In genomic region chr2:43013821-43014345, GRCh38 we compare ENCODE assay signal across 25 cellular contexts.
DNase-seq lines count a peak whose midpoint lies in the region; ATAC-seq and TF ChIP-seq lines count a peak whose summit lies in the region.
"Had no signal": no experiment of that assay in that cellular context is flagged by ENCODE, and none has a peak within 500 bp of the region (broad histone marks: within the 10 kb centered on the region; RNA-seq: fewer than 3 reads in every experiment).

No MANE protein-coding gene starts in this region.

- dilution Hi-C loops in mammary epithelial cell (cut with HindIII; ENCODE audit: low sequenced_read_pairs), result no loop called here

- H2BK12ac ChIP-seq in neuronal stem cell (ENCODE audit: low read length), result no peak overlapping the region

- H2BK5ac ChIP-seq in neuronal stem cell (ENCODE audit: low read length), result no peak overlapping the region

- no peak overlapping the region for H4K8ac ChIP-seq in neuronal stem cell (ENCODE audit: low read depth, low read length)

- H3K36me3 Mint-ChIP-seq in MCF 10A (ENCODE audit: insufficient read depth, unreplicated experiment), result peaks cover 18% of the 10 kb centered on the region
- no peaks in the 10 kb centered on the region for H3K36me3 Mint-ChIP-seq in stimulated activated effector memory CD8-positive, alpha-beta T cell treated with anti-CD3 and anti-CD28 coated beads, Interleukin-12 subunit alpha, Interleukin-12 subunit beta, amount 100 ng/mL, for 72 hours
- H3K36me3 Mint-ChIP-seq: activated CD8-positive, alpha-beta memory T cell treated with anti-CD3 and anti-CD28 coated beads, Interleukin-2, amount 10 ng/mL, durations not matched to agents 7 days and 5 days; activated naive CD4-positive, alpha-beta T cell treated with anti-CD3 and anti-CD28 coated beads, Interleukin-2, amount 50 U/mL, for 72 hours had no signal

- no peak overlapping the region for H4K91ac ChIP-seq in neuronal stem cell (ENCODE audit: low read depth, low read length, poor library complexity)

- no peaks in the 10 kb centered on the region for H3K79me2 ChIP-seq in mammary epithelial cell (ENCODE audit: insufficient read depth, low read length)
- no peaks in the 10 kb centered on the region for H3K79me2 ChIP-seq in hepatocyte

- no peak for ATAC-seq in stimulated activated effector memory CD8-positive, alpha-beta T cell treated with anti-CD3 and anti-CD28 coated beads, Interleukin-12 subunit alpha, Interleukin-12 subunit beta, amount 100 ng/mL, for 72 hours
- ATAC-seq: activated CD8-positive, alpha-beta memory T cell treated with anti-CD3 and anti-CD28 coated beads, Interleukin-2, amount 10 ng/mL, durations not matched to agents 7 days and 5 days; activated naive CD4-positive, alpha-beta T cell treated with anti-CD3 and anti-CD28 coated beads, Interleukin-2, amount 50 U/mL, for 72 hours; lower lobe of right lung; stimulated activated naive CD8-positive, alpha-beta T cell treated with anti-CD3 and anti-CD28 coated beads, Interleukin-15, amount 100 ng/mL, for 72 hours had no signal

- H2AFZ ChIP-seq in mammary epithelial cell (ENCODE audit: low read depth, low read length) (peak overlapping the region; percentile 19), hepatocyte (no peak overlapping the region), neuronal stem cell (ENCODE audit: low read length) (no peak overlapping the region)

- H3K9me3 ChIP-seq in mammary epithelial cell (replicated peaks; ENCODE audit: insufficient read depth, low read length) (no peaks in the 10 kb centered on the region), NT2/D1 (ENCODE audit: insufficient read depth, low read length) (no peaks in the 10 kb centered on the region), hepatocyte (ENCODE audit: low read depth) (no peaks in the 10 kb centered on the region), transverse colon (no peaks in the 10 kb centered on the region), neuronal stem cell (replicated peaks in 1 of 2; ENCODE audit: control insufficient read depth in 2 of 2, insufficient read depth in 1 of 2, low read depth in 1 of 2, low read length in 2 of 2) (no peaks in the 10 kb centered on the region)
- H3K9me3 ChIP-seq: BLaER1, lower lobe of right lung, tibial nerve had no signal

- H3K4ac ChIP-seq in neuronal stem cell (ENCODE audit: low read length), result no peak overlapping the region

- no peak overlapping the region for H2AK5ac ChIP-seq in neuronal stem cell (ENCODE audit: low read depth, low read length)

- no peak for TF ChIP-seq POLR2A in transverse colon (IDR thresholded peaks at IDR 0.05)

- H3K18ac ChIP-seq in neuronal stem cell (ENCODE audit: low read length), result no peak overlapping the region

- 70% methylated on average over 4 of the region's 4 CpGs for WGBS in mammary epithelial cell (ENCODE audit: low coverage, missing lambda C conversion rate)
- WGBS in hepatocyte (ENCODE audit: low lambda C conversion rate, missing lambda C conversion rate), result 69% methylated on average over 4 of the region's 4 CpGs
- whole genome bisulfite sequencing in transverse colon (ENCODE audit: low coverage in 1 of 2), 2 donors, result 76% methylated on average over 4 of the region's 4 CpGs
- no CpG with 5 or more reads among the region's 4 CpGs for WGBS in neuronal stem cell (ENCODE audit: extremely low coverage in 2 of 2, insufficient read length in 2 of 2, insufficient replicate concordance in 1 of 2), 2 donors

- H3K9ac ChIP-seq in mammary epithelial cell (ENCODE audit: insufficient read depth, low read length) (no peak overlapping the region), NT2/D1 (ENCODE audit: insufficient read length, low read depth) (no peak overlapping the region), neuronal stem cell (ENCODE audit: low read depth, low read length, poor library complexity) (no peak overlapping the region)
- H3K9ac ChIP-seq: BLaER1 had no signal

- H3K27me3 Mint-ChIP-seq in MCF 10A (ENCODE audit: insufficient read depth, unreplicated experiment), result no peaks in the 10 kb centered on the region
- H3K27me3 Mint-ChIP-seq: activated CD8-positive, alpha-beta memory T cell treated with anti-CD3 and anti-CD28 coated beads, Interleukin-2, amount 10 ng/mL, durations not matched to agents 7 days and 5 days; stimulated activated naive CD8-positive, alpha-beta T cell treated with anti-CD3 and anti-CD28 coated beads, Interleukin-15, amount 100 ng/mL, for 72 hours had no signal

- H3K27ac Mint-ChIP-seq in MCF 10A (ENCODE audit: low read depth, unreplicated experiment), result no peak overlapping the region
- H3K27ac Mint-ChIP-seq in stimulated activated effector memory CD8-positive, alpha-beta T cell treated with anti-CD3 and anti-CD28 coated beads, Interleukin-12 subunit alpha, Interleukin-12 subunit beta, amount 100 ng/mL, for 72 hours, result no peak overlapping the region
- H3K27ac Mint-ChIP-seq: activated CD8-positive, alpha-beta memory T cell treated with anti-CD3 and anti-CD28 coated beads, Interleukin-2, amount 10 ng/mL, durations not matched to agents 7 days and 5 days; activated naive CD4-positive, alpha-beta T cell treated with anti-CD3 and anti-CD28 coated beads, Interleukin-2, amount 50 U/mL, for 72 hours; stimulated activated naive CD8-positive, alpha-beta T cell treated with anti-CD3 and anti-CD28 coated beads, Interleukin-15, amount 100 ng/mL, for 72 hours had no signal

- in situ Hi-C loops in mammary epithelial cell (cut with MboI; ENCODE audit: low sequenced_read_pairs in 2 of 2), result no loop called here
- in situ Hi-C loops in transverse colon (cut with MboI; ENCODE audit: low pct_ligation_motif_present in 1 of 4, low pct_unique_long_range_greater_than_20kb in 1 of 4, low sequenced_read_pairs in 3 of 4), result no loop called here

- H3K4me1 ChIP-seq in mammary epithelial cell (ENCODE audit: insufficient read depth, low read length) (peaks cover 36% of the 10 kb centered on the region), NT2/D1 (ENCODE audit: insufficient read depth, insufficient read length) (no peaks in the 10 kb centered on the region), hepatocyte (ENCODE audit: insufficient read depth) (peaks cover 15% of the 10 kb centered on the region), transverse colon (peaks cover 3 to 19% (median 13%) of the 10 kb centered on the region in 4 donors), neuronal stem cell (ENCODE audit: control insufficient read depth in 2 of 2, insufficient read depth in 1 of 2, low read depth in 1 of 2, low read length in 2 of 2) (peaks cover 9 to 14% of the 10 kb centered on the region in 2 donors)

- no peak overlapping the region for H3K4me3 ChIP-seq in mammary epithelial cell (replicated peaks in 1 of 3; ENCODE audit: insufficient read depth in 1 of 3, low read depth in 2 of 3, low read length in 3 of 3)
- H3K4me3 ChIP-seq in NT2/D1 (ENCODE audit: insufficient read length, low read depth), result no peak overlapping the region
- H3K4me3 ChIP-seq in hepatocyte, result no peak overlapping the region
- no peak overlapping the region for H3K4me3 ChIP-seq in transverse colon
- H3K4me3 ChIP-seq in neuronal stem cell (ENCODE audit: low read length in 2 of 2), result no peak overlapping the region
- H3K4me3 ChIP-seq: BLaER1, dorsolateral prefrontal cortex, lower lobe of right lung, tibial nerve had no signal

- no peaks in the 10 kb centered on the region for H3K79me1 ChIP-seq in neuronal stem cell (ENCODE audit: low read depth, low read length)

- intact Hi-C loops in mammary epithelial cell (cut with micrococcal nuclease), result no loop called here
- intact Hi-C loops in MCF 10A (cut with micrococcal nuclease), result no loop called here
- intact Hi-C loops in transverse colon (cut with DNase I; ENCODE audit: low total_unique reads), result no loop called here

- TF ChIP-seq CTCF in mammary epithelial cell (conservative IDR thresholded peaks at IDR 0.05 in 1 of 2, IDR thresholded peaks at IDR 0.05 in 1 of 2; ENCODE audit: extremely low read depth in 1 of 2, insufficient read depth in 1 of 2, low read depth in 1 of 2, low read length in 2 of 2) (no peak), MCF 10A (IDR thresholded peaks at IDR 0.05; ENCODE audit: unreplicated experiment) (no peak), hepatocyte (IDR thresholded peaks at IDR 0.05; ENCODE audit: poor library complexity) (no peak), transverse colon (IDR thresholded peaks at IDR 0.05) (no peak)

- no peak overlapping the region for H3K4me3 Mint-ChIP-seq in MCF 10A (ENCODE audit: unreplicated experiment)
- no peak overlapping the region for H3K4me3 Mint-ChIP-seq in stimulated activated effector memory CD8-positive, alpha-beta T cell treated with anti-CD3 and anti-CD28 coated beads, Interleukin-12 subunit alpha, Interleukin-12 subunit beta, amount 100 ng/mL, for 72 hours
- H3K4me3 Mint-ChIP-seq: activated CD8-positive, alpha-beta memory T cell treated with anti-CD3 and anti-CD28 coated beads, Interleukin-2, amount 10 ng/mL, durations not matched to agents 7 days and 5 days; stimulated activated naive CD8-positive, alpha-beta T cell treated with anti-CD3 and anti-CD28 coated beads, Interleukin-15, amount 100 ng/mL, for 72 hours had no signal

- H4K20me1 ChIP-seq in mammary epithelial cell (ENCODE audit: insufficient read depth, low read length), result no peaks in the 10 kb centered on the region
- H4K20me1 ChIP-seq in hepatocyte (ENCODE audit: insufficient read depth, poor library complexity, severe bottlenecking), result no peaks in the 10 kb centered on the region
- H4K20me1 ChIP-seq: BLaER1 had no signal

- no peak overlapping the region for H3K27ac ChIP-seq in mammary epithelial cell (ENCODE audit: insufficient read depth, low read depth, low read length)
- H3K27ac ChIP-seq in hepatocyte, result peak overlapping the region; percentile 42
- H3K27ac ChIP-seq in transverse colon, result peak overlapping the region in 1 of 4 donors; percentile 45
- H3K27ac ChIP-seq in neuronal stem cell (replicated peaks; ENCODE audit: low read length), result no peak overlapping the region
- H3K27ac ChIP-seq: BLaER1, dorsolateral prefrontal cortex, epithelial cell of prostate, lower lobe of right lung, tibial nerve had no signal

- peaks cover 2% of the 10 kb centered on the region for H3K9me2 ChIP-seq in hepatocyte (replicated peaks; ENCODE audit: insufficient read depth)

- TF ChIP-seq EP300 in transverse colon (IDR thresholded peaks at IDR 0.05; ENCODE audit: low read depth), result peak; percentile 16

- H3K4me1 Mint-ChIP-seq in MCF 10A (ENCODE audit: insufficient read depth, unreplicated experiment), result peaks cover 44% of the 10 kb centered on the region
- H3K4me1 Mint-ChIP-seq in stimulated activated effector memory CD8-positive, alpha-beta T cell treated with anti-CD3 and anti-CD28 coated beads, Interleukin-12 subunit alpha, Interleukin-12 subunit beta, amount 100 ng/mL, for 72 hours, result no peaks in the 10 kb centered on the region

- H3K4me2 ChIP-seq in mammary epithelial cell (ENCODE audit: insufficient read depth, low read depth, low read length), result no peak overlapping the region
- no peak overlapping the region for H3K4me2 ChIP-seq in hepatocyte
- no peak overlapping the region for H3K4me2 ChIP-seq in neuronal stem cell (ENCODE audit: insufficient read depth, low read length, poor library complexity, severe bottlenecking)
- H3K4me2 ChIP-seq: BLaER1 had no signal

- DNase-seq in mammary epithelial cell (no peak), MCF 10A (ENCODE audit: unreplicated experiment) (no peak), NT2/D1 (ENCODE audit: low read depth, low spot score) (peak; percentile 55), hepatocyte (ENCODE audit: low spot score) (no peak), transverse colon (peak; percentile 46), Ammon's horn (ENCODE audit: low spot score) (no peak), neuronal stem cell (ENCODE audit: low spot score) (no peak)
- no peak for DNase-seq in stimulated activated effector memory CD8-positive, alpha-beta T cell treated with anti-CD3 and anti-CD28 coated beads, Interleukin-12 subunit alpha, Interleukin-12 subunit beta, amount 100 ng/mL, for 72 hours (ENCODE audit: low spot score in 2 of 2)
- DNase-seq: activated CD4-positive, alpha-beta T cell treated with anti-CD3 and anti-CD28 coated beads for 48 hours; activated CD8-positive, alpha-beta memory T cell treated with anti-CD3 and anti-CD28 coated beads, Interleukin-2, amount 10 ng/mL, durations not matched to agents 7 days and 5 days; aorta; caudate nucleus; islet precursor cell; lower lobe of right lung; NCI-H1694; NCI-H526 treated with DMSO at 0.1 percent for 48 hours; OCI-M1; Right ventricle myocardium superior; stimulated activated CD4-positive, alpha-beta T cell treated with anti-CD3 and anti-CD28 coated beads, Interleukin-4, amount 100 ng/mL, for 1 hour; stimulated activated naive CD8-positive, alpha-beta T cell treated with anti-CD3 and anti-CD28 coated beads, Interleukin-15, amount 100 ng/mL, for 72 hours had no signal

- H3K36me3 ChIP-seq in mammary epithelial cell (ENCODE audit: insufficient read depth, low read length), result no peaks in the 10 kb centered on the region
- no peaks in the 10 kb centered on the region for H3K36me3 ChIP-seq in NT2/D1 (ENCODE audit: insufficient read depth, insufficient read length, low read length)
- H3K36me3 ChIP-seq in hepatocyte (replicated peaks; ENCODE audit: insufficient read depth, low read depth), result no peaks in the 10 kb centered on the region
- H3K36me3 ChIP-seq in transverse colon, result no peaks in the 10 kb centered on the region
- no peaks in the 10 kb centered on the region for H3K36me3 ChIP-seq in neuronal stem cell (replicated peaks in 1 of 2; ENCODE audit: control insufficient read depth in 2 of 2, insufficient read depth in 2 of 2, low read length in 2 of 2)
- H3K36me3 ChIP-seq: BLaER1, lower lobe of right lung, tibial nerve had no signal

- H2BK120ac ChIP-seq in neuronal stem cell (ENCODE audit: low read depth, low read length), result no peak overlapping the region

- no peaks in the 10 kb centered on the region for H3K9me3 Mint-ChIP-seq in MCF 10A (ENCODE audit: unreplicated experiment)
- no peaks in the 10 kb centered on the region for H3K9me3 Mint-ChIP-seq in stimulated activated effector memory CD8-positive, alpha-beta T cell treated with anti-CD3 and anti-CD28 coated beads, Interleukin-12 subunit alpha, Interleukin-12 subunit beta, amount 100 ng/mL, for 72 hours

- H2BK15ac ChIP-seq in neuronal stem cell (ENCODE audit: low read length), result no peak overlapping the region

- H3K14ac ChIP-seq in neuronal stem cell (ENCODE audit: low read length), result no peak overlapping the region

- POLR2A ChIA-PET in MCF 10A (lab: Yijun Ruan, JAX), result interaction anchor here (0.5 kb wide), 1 partner anchor 144 kb away, joined by 3 read pairs; no protein-coding TSS in a partner anchor

- CTCF ChIA-PET in mammary epithelial cell (lab: Charles Lee; ENCODE audit: low non-redundant PET) (no interaction called here), MCF 10A (lab: Yijun Ruan, JAX) (interaction anchor here (0.7 to 1.2 kb wide), 4 partner anchors 10 to 208 kb away, joined by 3 to 5 read pairs (median 4); no protein-coding TSS in a partner anchor)

- no TSS peak for BruUV-seq in mammary epithelial cell (replicated peaks; lab: Mats Ljungman, UMichigan)
- no TSS peak for BruUV-seq in MCF 10A (replicated peaks; lab: Mats Ljungman, UMichigan)

- no peaks in the 10 kb centered on the region for H3K27me3 ChIP-seq in mammary epithelial cell (ENCODE audit: insufficient read depth, low read length)
- no peaks in the 10 kb centered on the region for H3K27me3 ChIP-seq in NT2/D1 (ENCODE audit: insufficient read depth, insufficient read length)
- no peaks in the 10 kb centered on the region for H3K27me3 ChIP-seq in hepatocyte
- no peaks in the 10 kb centered on the region for H3K27me3 ChIP-seq in transverse colon
- no peaks in the 10 kb centered on the region for H3K27me3 ChIP-seq in neuronal stem cell (ENCODE audit: control insufficient read depth in 3 of 3, insufficient read depth in 3 of 3, low read depth in 1 of 3, low read length in 3 of 3)
- H3K27me3 ChIP-seq: BLaER1, dorsolateral prefrontal cortex, tibial nerve had no signal

- H3K23ac ChIP-seq in neuronal stem cell (ENCODE audit: low read depth, low read length, poor library complexity), result no peak overlapping the region

Comparison
In these comparisons a context has a peak if more than half of its experiments do, and no peak if none do; other contexts are left out.
1. DNase-seq: peak in NT2/D1 (single experiment) and transverse colon (single experiment); none in mammary epithelial cell (single experiment), MCF 10A (single experiment), hepatocyte (single experiment), stimulated activated effector memory CD8-positive, alpha-beta T cell treated with anti-CD3 and anti-CD28 coated beads, Interleukin-12 subunit alpha, Interleukin-12 subunit beta, amount 100 ng/mL, for 72 hours (0 of 2), Ammon's horn (single experiment) and neuronal stem cell (single experiment).